In the genomic region with DNA sequence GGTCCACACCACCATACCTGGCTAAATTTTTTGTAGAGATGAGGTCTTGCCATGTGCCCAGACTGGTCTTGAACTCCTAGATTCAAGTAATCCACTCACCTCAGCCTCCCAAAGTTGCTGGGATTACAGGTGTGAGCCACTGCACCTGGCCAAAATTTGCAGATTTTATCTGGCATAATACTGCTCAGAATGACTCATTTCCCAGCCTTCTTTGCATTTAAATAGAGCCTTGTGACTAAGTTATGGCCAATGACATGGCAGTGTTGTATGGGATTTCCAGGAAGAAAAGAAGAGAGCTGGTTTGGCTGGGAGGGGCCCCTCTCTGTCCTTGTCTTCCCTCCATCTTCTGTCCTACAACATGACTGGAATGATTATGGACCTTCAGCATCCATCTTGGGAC, we compare ENCODE assay signal across 22 cellular contexts. TPM values are rescaled to one million over a fixed set of nuclear protein-coding genes. Genes with fewer than 3 reads are reported as not detected.
DNase-seq lines count a peak whose midpoint lies in the region; ATAC-seq, FAIRE-seq and TF ChIP-seq lines count a peak whose summit lies in the region.
"Had no signal": no experiment of that assay in that cellular context is flagged by ENCODE, and none has a peak within 500 bp of the region (broad histone marks: within the 10 kb centered on the region; RNA-seq: fewer than 3 reads in every experiment).

No MANE protein-coding gene starts in this region.

- no peak overlapping the region for H3K9ac ChIP-seq in mammary epithelial cell (ENCODE audit: insufficient read depth, low read length)
- H3K9ac ChIP-seq in mesenchymal stem cell (ENCODE audit: low read length): no peak overlapping the region
- H3K9ac ChIP-seq: BLaER1 treated with 17β-estradiol and CSF1 and Interleukin-3, amounts not matched to agents 10 nM and 100 nM had no signal

- no peaks in the 10 kb centered on the region for H3K27me3 ChIP-seq in mammary epithelial cell (ENCODE audit: insufficient read depth, low read length)
- H3K27me3 ChIP-seq in breast epithelium: no peaks in the 10 kb centered on the region
- H3K27me3 ChIP-seq in bronchial epithelial cell (ENCODE audit: control insufficient read depth, insufficient read depth, low read length): no peaks in the 10 kb centered on the region
- H3K27me3 ChIP-seq in mesenchymal stem cell (ENCODE audit: control insufficient read depth in 1 of 2, insufficient read depth in 1 of 2, low read length in 2 of 2): no peaks in the 10 kb centered on the region
- no peaks in the 10 kb centered on the region for H3K27me3 ChIP-seq in upper lobe of left lung
- H3K27me3 ChIP-seq: BLaER1 treated with 17β-estradiol and CSF1 and Interleukin-3, amounts not matched to agents 10 nM and 100 nM had no signal

- no peaks in the 10 kb centered on the region for H4K20me1 ChIP-seq in mammary epithelial cell (ENCODE audit: insufficient read depth, low read length)
- H4K20me1 ChIP-seq: BLaER1 treated with 17β-estradiol and CSF1 and Interleukin-3, amounts not matched to agents 10 nM and 100 nM had no signal

- dilution Hi-C loops in mammary epithelial cell (cut with HindIII; ENCODE audit: low sequenced_read_pairs): no loop called here

- no TSS peak for BruUV-seq in mammary epithelial cell (replicated peaks; lab: Mats Ljungman, UMichigan)

- H3K79me2 ChIP-seq in mammary epithelial cell (ENCODE audit: insufficient read depth, low read length): no peaks in the 10 kb centered on the region

- H3K4me2 ChIP-seq in mammary epithelial cell (ENCODE audit: insufficient read depth, low read depth, low read length) (no peak overlapping the region), mesenchymal stem cell (ENCODE audit: low read length, poor library complexity, severe bottlenecking) (no peak overlapping the region)
- H3K4me2 ChIP-seq: A549; BLaER1 treated with 17β-estradiol and CSF1 and Interleukin-3, amounts not matched to agents 10 nM and 100 nM had no signal

- no peak overlapping the region for H3K23ac ChIP-seq in mesenchymal stem cell (ENCODE audit: low read length in 2 of 2)

- H4K91ac ChIP-seq in mesenchymal stem cell (ENCODE audit: low read length): no peak overlapping the region

- peak overlapping the region; percentile 19 for H2BK120ac ChIP-seq in mesenchymal stem cell (ENCODE audit: low read depth, low read length)

- no peak for TF ChIP-seq CTCF in mammary epithelial cell (conservative IDR thresholded peaks at IDR 0.05 in 1 of 2, IDR thresholded peaks at IDR 0.05 in 1 of 2; ENCODE audit: extremely low read depth in 1 of 2, insufficient read depth in 1 of 2, low read depth in 1 of 2, low read length in 2 of 2)
- TF ChIP-seq CTCF in breast epithelium (IDR thresholded peaks at IDR 0.05): no peak
- no peak for TF ChIP-seq CTCF in bronchial epithelial cell (IDR thresholded peaks at IDR 0.05; ENCODE audit: insufficient read depth, low read length, severe bottlenecking)
- no peak for TF ChIP-seq CTCF in upper lobe of left lung (IDR thresholded peaks at IDR 0.05)

- H3K14ac ChIP-seq in mesenchymal stem cell (ENCODE audit: low read length in 2 of 2): no peak overlapping the region

- no peak overlapping the region for H2BK12ac ChIP-seq in mesenchymal stem cell (ENCODE audit: low read length in 2 of 2)

- intact Hi-C loops in mammary epithelial cell (cut with micrococcal nuclease): no loop called here
- intact Hi-C loops in breast epithelium (cut with DNase I; ENCODE audit: low total_unique reads): loop anchor here (5.0 kb wide), 1 partner anchor 170 kb away; no protein-coding TSS in a partner anchor

- peak overlapping the region; percentile 39 for H4K8ac ChIP-seq in mesenchymal stem cell (ENCODE audit: low read length)

- H3K9me3 ChIP-seq in mammary epithelial cell (replicated peaks; ENCODE audit: insufficient read depth, low read length): no peaks in the 10 kb centered on the region
- peaks cover 0 to 7% of the 10 kb centered on the region in 2 donors for H3K9me3 ChIP-seq in breast epithelium
- H3K9me3 ChIP-seq in mesenchymal stem cell (ENCODE audit: control insufficient read depth, low read length): peaks cover 6% of the 10 kb centered on the region
- H3K9me3 ChIP-seq in upper lobe of left lung: no peaks in the 10 kb centered on the region
- H3K9me3 ChIP-seq: A549 had no signal

- no peaks in the 10 kb centered on the region for H3K79me1 ChIP-seq in mesenchymal stem cell (replicated peaks; ENCODE audit: low read length, poor library complexity, severe bottlenecking)

- in situ Hi-C loops in mammary epithelial cell (cut with MboI; ENCODE audit: low sequenced_read_pairs in 2 of 2): no loop called here

- no peak overlapping the region for H2BK15ac ChIP-seq in mesenchymal stem cell (ENCODE audit: low read depth, poor library complexity, severe bottlenecking)

- H3K4me3 ChIP-seq in mammary epithelial cell (replicated peaks in 1 of 3; ENCODE audit: insufficient read depth in 1 of 3, low read depth in 2 of 3, low read length in 3 of 3) (no peak overlapping the region), breast epithelium (no peak overlapping the region), bronchial epithelial cell (ENCODE audit: low read depth, low read length) (no peak overlapping the region), mesenchymal stem cell (ENCODE audit: insufficient read depth in 1 of 2, low read depth in 1 of 2, low read length in 2 of 2) (no peak overlapping the region), upper lobe of left lung (no peak overlapping the region)
- H3K4me3 ChIP-seq: A549; BLaER1 treated with 17β-estradiol and CSF1 and Interleukin-3, amounts not matched to agents 10 nM and 100 nM had no signal

- no peak overlapping the region for H2BK5ac ChIP-seq in mesenchymal stem cell (ENCODE audit: low read depth, low read length, poor library complexity, severe bottlenecking)

- no peak overlapping the region for H3K18ac ChIP-seq in mesenchymal stem cell (ENCODE audit: low read depth in 1 of 2, low read length in 2 of 2)

- DNase-seq in mammary epithelial cell (peak; percentile 29), breast epithelium (ENCODE audit: low spot score in 2 of 2) (no peak), bronchial epithelial cell (ENCODE audit: low read depth) (peak; percentile 10), mesenchymal stem cell (no peak), cerebellum (ENCODE audit: low spot score) (no peak), LoVo (ENCODE audit: low spot score) (no peak), upper lobe of left lung (no peak)
- DNase-seq: AML-193; Caco-2; Calu3; CD4-positive, alpha-beta T cell; CD8-positive, alpha-beta T cell; DMS79 treated with DMSO at 0.1 percent for 48 hours; GF-D8 had no signal

- no peaks in the 10 kb centered on the region for H3K36me3 ChIP-seq in mammary epithelial cell (ENCODE audit: insufficient read depth, low read length)
- no peaks in the 10 kb centered on the region for H3K36me3 ChIP-seq in breast epithelium
- no peaks in the 10 kb centered on the region for H3K36me3 ChIP-seq in bronchial epithelial cell (ENCODE audit: control insufficient read depth, insufficient read depth, low read length)
- H3K36me3 ChIP-seq in mesenchymal stem cell (ENCODE audit: control insufficient read depth in 1 of 2, insufficient read depth in 2 of 2, low read depth in 1 of 2, low read length in 2 of 2): no peaks in the 10 kb centered on the region
- H3K36me3 ChIP-seq in upper lobe of left lung: no peaks in the 10 kb centered on the region
- H3K36me3 ChIP-seq: BLaER1 treated with 17β-estradiol and CSF1 and Interleukin-3, amounts not matched to agents 10 nM and 100 nM had no signal

- no peak overlapping the region for H3K27ac ChIP-seq in mammary epithelial cell (ENCODE audit: insufficient read depth, low read depth, low read length)
- no peak overlapping the region for H3K27ac ChIP-seq in breast epithelium
- H3K27ac ChIP-seq in mesenchymal stem cell (ENCODE audit: low read length, poor library complexity, severe bottlenecking): no peak overlapping the region
- H3K27ac ChIP-seq in upper lobe of left lung: no peak overlapping the region
- H3K27ac ChIP-seq: 22Rv1; A549; BLaER1 treated with 17β-estradiol and CSF1 and Interleukin-3, amounts not matched to agents 10 nM and 100 nM; C4-2B had no signal

- FAIRE-seq in bronchial epithelial cell (lab: Jason Lieb, UNC): no peak
- FAIRE-seq: A549, D721Med, G401.6, GM12891, GM19239 had no signal

- H3K4me1 ChIP-seq in mammary epithelial cell (ENCODE audit: insufficient read depth, low read length) (peaks cover 8% of the 10 kb centered on the region), breast epithelium (no peaks in the 10 kb centered on the region), mesenchymal stem cell (ENCODE audit: control insufficient read depth, insufficient read depth, low read depth, low read length) (no peaks in the 10 kb centered on the region), upper lobe of left lung (no peaks in the 10 kb centered on the region)
- H3K4me1 ChIP-seq: BLaER1 treated with 17β-estradiol and CSF1 and Interleukin-3, amounts not matched to agents 10 nM and 100 nM had no signal

- no peak for ATAC-seq in upper lobe of left lung (ENCODE audit: low FRiP score in 2 of 2)
- ATAC-seq: A549; CD8-positive, alpha-beta T cell had no signal

- H2AFZ ChIP-seq in mammary epithelial cell (ENCODE audit: low read depth, low read length): no peak overlapping the region
- no peak overlapping the region for H2AFZ ChIP-seq in mesenchymal stem cell (ENCODE audit: low read depth, low read length)

- TF ChIP-seq POLR2A in breast epithelium (IDR thresholded peaks at IDR 0.05): no peak
- no peak for TF ChIP-seq POLR2A in upper lobe of left lung (IDR thresholded peaks at IDR 0.05)

- TF ChIP-seq EP300 in upper lobe of left lung (IDR thresholded peaks at IDR 0.05): no peak

- no peak overlapping the region for H2AK5ac ChIP-seq in mesenchymal stem cell (ENCODE audit: low read length, severe bottlenecking)

- H3K4ac ChIP-seq in mesenchymal stem cell (ENCODE audit: low read depth in 1 of 2, low read length in 2 of 2): no peak overlapping the region

- CTCF ChIA-PET in mammary epithelial cell (lab: Charles Lee; ENCODE audit: low non-redundant PET): no interaction called here

RNA-seq across cellular contexts. Expression of gene CCDC34, which starts 55.8 kb away (rescaled TPM):
- total RNA-seq in mammary epithelial cell (10 to 100 TPM in 1 of 2 donors, 1 to 10 TPM in 1; 2.5 to 10.4 TPM), breast epithelium (1 to 10 TPM; 2.2 to 9.7 (median 4.9) TPM), bronchial epithelial cell (1.3 and 2.0 TPM in 2 replicates), cerebellum (12.5 TPM), upper lobe of left lung (1 to 10 TPM in 4 of 6 donors, under 1 TPM in 1, not detected in 1; 1.00 to 6.4 (median 1.6) TPM)
- polyA plus RNA-seq in mammary epithelial cell: 5.9 TPM
- 1.5 TPM for polyA minus RNA-seq in mammary epithelial cell
- polyA plus RNA-seq in mesenchymal stem cell (2013, experiment 1 of 2): 10.2 TPM
- 11.4 TPM for polyA plus RNA-seq in mesenchymal stem cell (2013, experiment 2 of 2)

Comparison
In these comparisons a context has a peak if more than half of its experiments do, and no peak if none do; other contexts are left out.
1. DNase-seq: peak in mammary epithelial cell (single experiment) and bronchial epithelial cell (single experiment); none in breast epithelium (0 of 2), mesenchymal stem cell (single experiment), cerebellum (single experiment), LoVo (single experiment) and upper lobe of left lung (0 of 2).